ENCODE assay signal across 18 cellular contexts in the genomic region with DNA sequence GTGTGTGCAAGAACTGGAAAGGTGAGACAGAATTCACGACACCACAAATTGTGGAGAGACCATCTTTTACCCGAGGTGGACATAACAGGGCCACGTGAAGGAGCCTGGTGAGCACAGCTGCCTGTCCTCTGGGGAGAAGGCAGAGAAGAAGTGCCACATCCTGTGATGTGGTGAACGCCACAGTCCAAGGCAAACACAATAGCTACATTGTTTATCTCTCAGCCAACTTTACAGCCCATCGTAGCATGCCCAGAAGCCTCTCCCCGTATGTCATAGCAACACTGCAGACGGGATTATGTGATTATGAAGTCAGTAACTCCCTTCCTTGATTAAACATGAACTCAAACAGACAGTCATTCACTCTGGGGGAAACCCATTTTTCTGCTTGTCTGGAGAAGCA.
DNase-seq lines count a peak whose midpoint lies in the region; FAIRE-seq and TF ChIP-seq lines count a peak whose summit lies in the region.
"Had no signal": no experiment of that assay in that cellular context is flagged by ENCODE, and none has a peak within 500 bp of the region (broad histone marks: within the 10 kb centered on the region; RNA-seq: fewer than 3 reads in every experiment).

No MANE protein-coding gene starts in this region.

- intact Hi-C loops in colonic mucosa (cut with DNase I), result loop anchor here (5.0 kb wide), 1 partner anchor 107 kb away; no protein-coding TSS in a partner anchor

- H3K27me3 ChIP-seq in colonic mucosa, result no peaks in the 10 kb centered on the region
- H3K27me3 ChIP-seq: ascending aorta had no signal

- no peaks in the 10 kb centered on the region for H3K9me3 ChIP-seq in colonic mucosa

- no peaks in the 10 kb centered on the region for H3K4me1 ChIP-seq in colonic mucosa
- H3K4me1 ChIP-seq: ascending aorta had no signal

- TF ChIP-seq CTCF in D721Med (IDR thresholded peaks at IDR 0.05; ENCODE audit: insufficient read depth, missing control alignments) (no peak), colonic mucosa (IDR thresholded peaks at IDR 0.05) (no peak)

- no peak overlapping the region for H3K4me3 ChIP-seq in colonic mucosa
- H3K4me3 ChIP-seq: ascending aorta had no signal

- H3K9ac ChIP-seq in colonic mucosa (ENCODE audit: low read depth in 2 of 2, low read length in 2 of 2), result no peak overlapping the region

- DNase-seq in D721Med (ENCODE audit: insufficient read length, low spot score) (no peak), HT1080 (ENCODE audit: low read depth) (peak; percentile 48), colonic mucosa (peak; percentile 31), pons (ENCODE audit: low spot score) (peak; percentile 72), NCI-H1417 treated with DMSO at 0.1 percent for 48 hours (lab: John Stamatoyannopoulos, UW) (no peak), NCI-H774 (lab: John Stamatoyannopoulos, UW) (no peak), activated T-cell treated with anti-CD3 and anti-CD28 coated beads for 4 hours (no peak)
- DNase-seq in activated CD4-positive, alpha-beta T cell treated with anti-CD3 and anti-CD28 coated beads for 4 hours, result no peak
- DNase-seq: activated CD4-positive, alpha-beta T cell treated with anti-CD3 and anti-CD28 coated beads, Interleukin-2, amount 50 U/mL, for 4 hours; activated effector memory CD4-positive, alpha-beta T cell treated with Interleukin-2 at 50 U/mL for 16 hours; activated naive CD8-positive, alpha-beta T cell treated with anti-CD3 and anti-CD28 coated beads for 36 hours; mesendoderm; MV-4-11; NCI-H510A treated with DMSO at 0.1 percent for 48 hours; stimulated activated CD4-positive, alpha-beta T cell treated with anti-CD3 and anti-CD28 coated beads, Interleukin-4, amount 100 ng/mL, for 1 hour; T-helper 9 cell had no signal

- no peaks in the 10 kb centered on the region for H3K36me3 ChIP-seq in colonic mucosa
- H3K36me3 ChIP-seq: ascending aorta had no signal

- peak; percentile 87 for FAIRE-seq in D721Med (lab: Jason Lieb, UNC)

- no peak overlapping the region for H3K27ac ChIP-seq in colonic mucosa
- H3K27ac ChIP-seq: ascending aorta, C4-2B had no signal

Comparison
In these comparisons a context has a peak if more than half of its experiments do, and no peak if none do; other contexts are left out.
1. DNase-seq: peak in HT1080 (single experiment), colonic mucosa (single experiment) and pons (single experiment); none in D721Med (single experiment), NCI-H1417 treated with DMSO at 0.1 percent for 48 hours (single experiment), NCI-H774 (single experiment), activated CD4-positive, alpha-beta T cell treated with anti-CD3 and anti-CD28 coated beads for 4 hours (0 of 2) and activated T-cell treated with anti-CD3 and anti-CD28 coated beads for 4 hours (single experiment).